Comparison of ENCODE assay signal across 14 cellular contexts in the genomic region with DNA sequence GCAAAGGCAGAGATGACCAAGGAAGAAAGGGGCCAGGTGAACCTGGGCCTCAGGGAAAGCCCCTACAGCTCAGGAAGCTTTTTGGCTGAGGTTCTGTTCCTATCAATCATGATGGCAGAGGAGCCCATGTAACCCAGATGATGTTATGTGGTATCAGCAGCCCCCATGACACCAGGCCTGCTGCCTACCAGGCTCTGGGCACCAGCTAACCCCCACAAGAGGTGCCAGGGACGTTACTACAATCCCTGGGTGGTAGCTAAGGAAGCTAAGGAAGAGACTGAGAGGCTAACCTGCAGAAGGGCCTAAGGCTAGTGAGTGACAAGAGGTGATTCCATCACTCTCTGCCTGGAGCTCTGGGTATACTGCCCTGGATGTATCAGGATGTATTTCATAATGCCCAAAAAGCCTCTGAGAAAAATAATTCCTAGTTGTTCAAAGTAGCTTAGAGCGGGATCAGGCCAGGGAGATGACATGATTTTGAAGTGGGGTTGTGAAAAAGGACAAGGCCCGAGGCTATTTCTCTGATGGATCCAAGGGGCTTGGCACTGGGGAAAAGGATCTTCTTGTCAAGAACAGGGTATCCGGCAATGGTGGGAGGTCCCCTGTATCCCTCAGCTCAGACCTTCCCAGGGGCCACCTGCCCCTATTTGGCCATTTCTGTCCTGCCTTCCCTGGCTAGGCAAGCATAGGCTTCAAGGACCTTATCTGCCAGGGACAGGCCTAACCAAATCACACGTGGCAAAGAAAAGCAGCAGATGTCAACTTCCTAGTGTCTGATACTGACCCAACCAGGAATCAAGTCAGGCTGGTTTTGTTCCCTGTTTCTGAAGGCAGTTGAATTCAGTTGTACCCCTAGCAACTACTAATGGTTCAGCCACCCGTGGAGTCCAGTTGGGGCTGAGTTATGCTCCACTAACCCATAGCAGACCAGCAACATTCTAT. TPM values are rescaled to one million over a fixed set of nuclear protein-coding genes. Genes with fewer than 3 reads are reported as not detected.
A peak's percentile ranks its signal among the peaks of the same experiment; 100 is the strongest.
DNase-seq lines count a peak whose midpoint lies in the region; TF ChIP-seq lines count a peak whose summit lies in the region.
"Had no signal": no experiment of that assay in that cellular context is flagged by ENCODE, and none has a peak within 500 bp of the region (broad histone marks: within the 10 kb centered on the region; RNA-seq: fewer than 3 reads in every experiment).

No MANE protein-coding gene starts in this region.

- DNase-seq in CMK (ENCODE audit: low read depth) (peak; percentile 93), NCI-H69 (lab: John Stamatoyannopoulos, UW) (peak; percentile 27), breast epithelium (ENCODE audit: low spot score in 2 of 2) (no peak), neural progenitor cell (ENCODE audit: low spot score) (no peak), epidermal melanocyte (ENCODE audit: insufficient read length, low spot score) (no peak), HT-29 (ENCODE audit: low spot score) (no peak), NCI-H2196 (lab: John Stamatoyannopoulos, UW; ENCODE audit: unreplicated experiment) (no peak)
- DNase-seq: activated CD4-positive, CD25-positive, alpha-beta regulatory T cell; EL; NCI-H1694; Peyer's patch; right cardiac atrium had no signal

- H3K4me1 ChIP-seq in breast epithelium (peaks cover 0 to 14% of the 10 kb centered on the region in 2 donors), neural progenitor cell (peaks cover 16% of the 10 kb centered on the region)

- peaks cover 14% of the 10 kb centered on the region for H3K27me3 Mint-ChIP-seq in neural progenitor cell (ENCODE audit: insufficient read depth, low read depth)

- H2AFZ ChIP-seq in neural progenitor cell (replicated peaks) = no peak overlapping the region

- intact Hi-C loops in breast epithelium (cut with DNase I; ENCODE audit: low total_unique reads) = loop anchor here (10.0 kb wide), 1 partner anchor 116 kb away; no protein-coding TSS in a partner anchor

- H3F3A ChIP-seq in neural progenitor cell (ENCODE audit: low read depth) = peaks cover 34% of the 10 kb centered on the region

- H3K27ac Mint-ChIP-seq in neural progenitor cell = peak overlapping the region; percentile 87

- H3K4me3 Mint-ChIP-seq in neural progenitor cell = no peak overlapping the region

- no peaks in the 10 kb centered on the region for H3K79me2 ChIP-seq in neural progenitor cell (ENCODE audit: low read depth)

- no peaks in the 10 kb centered on the region for H3K9me3 ChIP-seq in breast epithelium
- H3K9me3 ChIP-seq in neural progenitor cell (ENCODE audit: low read depth) = no peaks in the 10 kb centered on the region
- H3K9me3 ChIP-seq: Peyer's patch had no signal

- TF ChIP-seq CTCF in breast epithelium (IDR thresholded peaks at IDR 0.05) (no peak), neural progenitor cell (IDR thresholded peaks at IDR 0.05) (no peak)

- no peaks in the 10 kb centered on the region for H3K9me3 Mint-ChIP-seq in neural progenitor cell

- H3K9ac ChIP-seq in neural progenitor cell = no peak overlapping the region

- peaks cover 31% of the 10 kb centered on the region for H4K20me1 ChIP-seq in neural progenitor cell (ENCODE audit: low read depth)

- no peaks in the 10 kb centered on the region for H3K36me3 ChIP-seq in breast epithelium
- no peaks in the 10 kb centered on the region for H3K36me3 ChIP-seq in neural progenitor cell

- TF ChIP-seq POLR2A in breast epithelium (IDR thresholded peaks at IDR 0.05) = no peak

- peaks cover 23% of the 10 kb centered on the region for H3K36me3 Mint-ChIP-seq in neural progenitor cell

- no peak overlapping the region for H3K4me2 ChIP-seq in neural progenitor cell

- no peak overlapping the region for H3K4me3 ChIP-seq in breast epithelium
- no peak overlapping the region for H3K4me3 ChIP-seq in neural progenitor cell
- H3K4me3 ChIP-seq: coronary artery, lung, Peyer's patch had no signal

- H3K27ac ChIP-seq in breast epithelium (peak overlapping the region; percentile 45 to 82), neural progenitor cell (no peak overlapping the region)

- H3K4me1 Mint-ChIP-seq in neural progenitor cell = peaks cover 47% of the 10 kb centered on the region

- H3K27me3 ChIP-seq in breast epithelium = no peaks in the 10 kb centered on the region
- H3K27me3 ChIP-seq in neural progenitor cell = no peaks in the 10 kb centered on the region
- H3K27me3 ChIP-seq: Peyer's patch had no signal

RNA-seq across cellular contexts. Expression of a gene that starts 41.3 kb away (rescaled TPM):
- total RNA-seq in breast epithelium = 10 to 100 TPM; 38.2 to 40.1 (median 38.7) TPM
- 55.7 and 60.7 TPM in 2 replicates for total RNA-seq in neural progenitor cell (ENCODE audit: low replicate concordance)
- 34.6 and 39.1 TPM in 2 replicates for total RNA-seq in HT-29 (2014; rRNA removed; shearing (Covaris generic))

Comparison
In these comparisons a context has a peak if more than half of its experiments do, and no peak if none do; other contexts are left out.
1. DNase-seq: peak in CMK (single experiment) and NCI-H69 (single experiment); none in breast epithelium (0 of 2), neural progenitor cell (single experiment), epidermal melanocyte (single experiment), HT-29 (single experiment) and NCI-H2196 (single experiment).